ENCODE assay signal across 30 cellular contexts in genomic region chr15:64235552-64235951, GRCh38.
"Had no signal": no experiment of that assay in that cellular context is flagged by ENCODE, and none has a peak within 500 bp of the region (broad histone marks: within the 10 kb centered on the region; RNA-seq: fewer than 3 reads in every experiment).

No MANE protein-coding gene starts in this region.

- H3K4me1 ChIP-seq: ascending aorta had no signal

- FAIRE-seq: bronchial epithelial cell had no signal

- H3K36me3 ChIP-seq: ascending aorta, Peyer's patch had no signal

- H3K27me3 Mint-ChIP-seq: activated CD4-positive, alpha-beta memory T cell treated with anti-CD3 and anti-CD28 coated beads for 36 hours; activated CD4-positive, alpha-beta T cell treated with anti-CD3 and anti-CD28 coated beads, Interleukin-2, amount 10 ng/mL, durations not matched to agents 7 days and 5 days; activated naive CD4-positive, alpha-beta T cell treated with anti-CD3 and anti-CD28 coated beads, Interleukin-2, amount 50 U/mL, for 24 hours; IgD-negative memory B cell; T-cell had no signal

- H3K27ac ChIP-seq: ascending aorta, body of pancreas, Peyer's patch, SK-N-MC, VCaP had no signal

- H3K4me3 Mint-ChIP-seq: activated CD4-positive, alpha-beta memory T cell treated with anti-CD3 and anti-CD28 coated beads for 36 hours; activated CD4-positive, alpha-beta T cell treated with anti-CD3 and anti-CD28 coated beads, Interleukin-2, amount 10 ng/mL, durations not matched to agents 7 days and 5 days; activated naive CD4-positive, alpha-beta T cell treated with anti-CD3 and anti-CD28 coated beads, Interleukin-2, amount 50 U/mL, for 24 hours; activated T-cell treated with anti-CD3 and anti-CD28 coated beads, Interleukin-2, amount 50 U/mL, for 4 hours; IgD-negative memory B cell; T-cell had no signal

- ATAC-seq: activated T-cell treated with anti-CD3 and anti-CD28 coated beads, Interleukin-2, amount 50 U/mL, for 4 hours; body of pancreas; T-cell had no signal

- H3K9me3 Mint-ChIP-seq: activated CD4-positive, alpha-beta memory T cell treated with anti-CD3 and anti-CD28 coated beads for 36 hours; activated CD4-positive, alpha-beta T cell treated with anti-CD3 and anti-CD28 coated beads, Interleukin-2, amount 10 ng/mL, durations not matched to agents 7 days and 5 days; activated naive CD4-positive, alpha-beta T cell treated with anti-CD3 and anti-CD28 coated beads, Interleukin-2, amount 50 U/mL, for 24 hours; activated T-cell treated with anti-CD3 and anti-CD28 coated beads, Interleukin-2, amount 50 U/mL, for 4 hours; activated T-helper 2 cell treated with anti-CD3 and anti-CD28 coated beads, Interferon-gamma antibody, Interleukin-2, Interleukin-4, amounts not matched to agents 10 μg/mL and 5 μg/mL and 100 μg/mL, durations not matched to agents 14 hours and 24 hours and 36 hours; IgD-negative memory B cell; T-cell had no signal

- H3K27ac Mint-ChIP-seq: activated CD4-positive, alpha-beta memory T cell treated with anti-CD3 and anti-CD28 coated beads for 36 hours; activated CD4-positive, alpha-beta T cell treated with anti-CD3 and anti-CD28 coated beads, Interleukin-2, amount 10 ng/mL, durations not matched to agents 7 days and 5 days; activated T-helper 2 cell treated with anti-CD3 and anti-CD28 coated beads, Interferon-gamma antibody, Interleukin-2, Interleukin-4, amounts not matched to agents 10 μg/mL and 5 μg/mL and 100 μg/mL, durations not matched to agents 14 hours and 24 hours and 36 hours; T-cell had no signal

- H3K4me3 ChIP-seq: ascending aorta, body of pancreas, Peyer's patch, SK-N-MC had no signal

- H3K27me3 ChIP-seq: ascending aorta, body of pancreas, Peyer's patch had no signal

- H3K9me3 ChIP-seq: ascending aorta, body of pancreas, Peyer's patch had no signal

- DNase-seq: activated CD4-positive, alpha-beta memory T cell treated with anti-CD3 and anti-CD28 coated beads for 36 hours; activated CD4-positive, alpha-beta T cell treated with anti-CD3 and anti-CD28 coated beads, Interleukin-2, amount 10 ng/mL, durations not matched to agents 7 days and 5 days; activated CD4-positive, CD25-positive, alpha-beta regulatory T cell; activated CD8-positive, alpha-beta memory T cell treated with anti-CD3 and anti-CD28 coated beads for 24 hours; activated naive CD4-positive, alpha-beta T cell; activated T-cell treated with anti-CD3 and anti-CD28 coated beads, Interleukin-2, amount 50 U/mL, for 4 hours; amniotic stem cell; body of pancreas; central memory CD4-positive, alpha-beta T cell; MV-4-11; NCI-H1105; NCI-H1436; NCI-H1694 treated with DMSO at 0.1 percent for 48 hours; NCI-H2029 treated with DMSO at 0.1 percent for 48 hours; NCI-H510A treated with DMSO at 0.1 percent for 48 hours; NCI-H69; NK-92 treated with Interleukin-12 subunit alpha and Interleukin-12 subunit beta, amount 100 ng/mL, for 24 hours; OCI-M1; Peyer's patch; SHP77 treated with DMSO at 0.1 percent for 48 hours; T-cell; T-helper 2 cell; T1000 had no signal
